ENCODE assay signal across 25 cellular contexts in genomic region chrX:142149919-142150318, GRCh38. TPM values are rescaled to one million over a fixed set of nuclear protein-coding genes. Genes with fewer than 3 reads are reported as not detected.
DNase-seq lines count a peak whose midpoint lies in the region; TF ChIP-seq lines count a peak whose summit lies in the region.
"Had no signal": no experiment of that assay in that cellular context is flagged by ENCODE, and none has a peak within 500 bp of the region (broad histone marks: within the 10 kb centered on the region; RNA-seq: fewer than 3 reads in every experiment).

No MANE protein-coding gene starts in this region.

- CTCF ChIA-PET in HEK293 (lab: Yijun Ruan, JAX) = no interaction called here

- no peak overlapping the region for H3K4me3 ChIP-seq in HEK293 (ENCODE audit: low read depth, low read length)
- H3K4me3 ChIP-seq: BLaER1 had no signal

- no peak overlapping the region for H3K27ac ChIP-seq in HEK293 (ENCODE audit: extremely low read depth, low read depth, low read length)
- H3K27ac ChIP-seq: BLaER1 had no signal

- H3K4me1 ChIP-seq in HEK293 (ENCODE audit: control insufficient read depth, insufficient read depth, low read length) = no peaks in the 10 kb centered on the region
- H3K4me1 ChIP-seq: BE2C, BLaER1 had no signal

- H3K4me3 Mint-ChIP-seq in nephron progenitor cell = peak overlapping the region; percentile 17
- H3K4me3 Mint-ChIP-seq: CD14-positive monocyte; CD4-positive, alpha-beta memory T cell; CD4-positive, CD25-positive, alpha-beta regulatory T cell; CD8-positive, alpha-beta memory T cell had no signal

- peaks cover 11% of the 10 kb centered on the region for H3K4me1 Mint-ChIP-seq in nephron progenitor cell
- H3K4me1 Mint-ChIP-seq: CD14-positive monocyte; CD4-positive, alpha-beta memory T cell; CD4-positive, CD25-positive, alpha-beta regulatory T cell; CD8-positive, alpha-beta memory T cell had no signal

- peak; percentile 5 for DNase-seq in M059J (ENCODE audit: low read depth)
- peak; percentile 18 for DNase-seq in nephron progenitor cell
- DNase-seq in NCI-H446 (lab: John Stamatoyannopoulos, UW) = no peak
- DNase-seq in activated CD4-positive, alpha-beta T cell treated with anti-CD3 and anti-CD28 coated beads, Interleukin-2, amount 50 U/mL, for 48 hours = no peak
- DNase-seq in UCSD-AML1 (lab: John Stamatoyannopoulos, UW; ENCODE audit: unreplicated experiment) = no peak
- DNase-seq in NCI-H2029 treated with DMSO at 0.1 percent for 48 hours (lab: John Stamatoyannopoulos, UW) = no peak
- DNase-seq: 8988T; ACHN; BE2C; C1 segment of cervical spinal cord; CD4-positive, alpha-beta memory T cell; CD4-positive, CD25-positive, alpha-beta regulatory T cell; CD8-positive, alpha-beta memory T cell; COR-L47; DMS 273 treated with DMSO at 0.1 percent for 48 hours; DMS153; DMS53; DMS79; DND-41; EL; GF-D8 had no signal

- TF ChIP-seq CTCF in HEK293 (tag by site-specific recombination; IDR thresholded peaks at IDR 0.05) (no peak), nephron progenitor cell (IDR thresholded peaks at IDR 0.05) (no peak)

- H3K9me3 ChIP-seq in HEK293 (ENCODE audit: control insufficient read depth, insufficient read depth, low read depth, low read length) = no peaks in the 10 kb centered on the region
- H3K9me3 ChIP-seq: BE2C, BLaER1 had no signal

- H3K36me3 Mint-ChIP-seq in nephron progenitor cell (ENCODE audit: low read depth) = no peaks in the 10 kb centered on the region
- H3K36me3 Mint-ChIP-seq: CD14-positive monocyte; CD4-positive, alpha-beta memory T cell; CD4-positive, CD25-positive, alpha-beta regulatory T cell; CD8-positive, alpha-beta memory T cell had no signal

- H3K27ac Mint-ChIP-seq in nephron progenitor cell = no peak overlapping the region
- H3K27ac Mint-ChIP-seq: CD14-positive monocyte; CD4-positive, alpha-beta memory T cell; CD4-positive, CD25-positive, alpha-beta regulatory T cell; CD8-positive, alpha-beta memory T cell had no signal

- peaks cover 33% of the 10 kb centered on the region for H3K27me3 Mint-ChIP-seq in nephron progenitor cell (ENCODE audit: low read depth, poor library complexity)
- H3K27me3 Mint-ChIP-seq: CD4-positive, alpha-beta memory T cell; CD4-positive, CD25-positive, alpha-beta regulatory T cell; CD8-positive, alpha-beta memory T cell had no signal

- peaks cover 50% of the 10 kb centered on the region for H3K9me3 Mint-ChIP-seq in nephron progenitor cell

- H3K36me3 ChIP-seq in HEK293 (ENCODE audit: control insufficient read depth in 2 of 2, insufficient read depth in 1 of 2, low read length in 2 of 2) = no peaks in the 10 kb centered on the region
- H3K36me3 ChIP-seq: BE2C, BLaER1 had no signal

- POLR2A ChIA-PET in HEK293 (lab: Yijun Ruan, JAX) = no interaction called here

TF ChIP-seq in HEK293, 187 proteins besides CTCF, POLR2A, EP300 and RAD21 (continues in another document):
- no peak for TF ChIP-seq ZNF214 (tag by site-specific recombination; IDR thresholded peaks at IDR 0.05; ENCODE audit: borderline replicate concordance)
- no peak for TF ChIP-seq ZNF133 (tag by site-specific recombination; IDR thresholded peaks at IDR 0.05)
- no peak for TF ChIP-seq ZNF521 (tag by site-specific recombination; IDR thresholded peaks at IDR 0.05)
- no peak for TF ChIP-seq ZNF677 (tag by site-specific recombination; IDR thresholded peaks at IDR 0.05)
- no peak for TF ChIP-seq BCL11A (tag by site-specific recombination; IDR thresholded peaks at IDR 0.05; ENCODE audit: low read depth)
- TF ChIP-seq ZNF416 (tag by site-specific recombination; IDR thresholded peaks at IDR 0.05) = no peak
- no peak for TF ChIP-seq ZBTB49 (tag by site-specific recombination; IDR thresholded peaks at IDR 0.05; ENCODE audit: low read depth)
- TF ChIP-seq, protein P1, sequence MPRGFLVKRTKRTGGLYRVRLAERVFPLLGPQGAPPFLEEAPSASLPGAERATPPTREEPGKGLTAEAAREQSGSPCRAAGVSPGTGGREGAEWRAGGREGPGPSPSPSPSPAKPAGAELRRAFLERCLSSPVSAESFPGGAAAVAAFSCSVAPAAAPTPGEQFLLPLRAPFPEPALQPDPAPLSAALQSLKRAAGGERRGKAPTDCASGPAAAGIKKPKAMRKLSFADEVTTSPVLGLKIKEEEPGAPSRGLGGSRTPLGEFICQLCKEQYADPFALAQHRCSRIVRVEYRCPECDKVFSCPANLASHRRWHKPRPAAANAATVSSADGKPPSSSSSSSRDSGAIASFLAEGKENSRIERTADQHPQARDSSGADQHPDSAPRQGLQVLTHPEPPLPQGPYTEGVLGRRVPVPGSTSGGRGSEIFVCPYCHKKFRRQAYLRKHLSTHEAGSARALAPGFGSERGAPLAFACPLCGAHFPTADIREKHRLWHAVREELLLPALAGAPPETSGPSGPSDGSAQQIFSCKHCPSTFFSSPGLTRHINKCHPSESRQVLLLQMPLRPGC (tag by site-specific recombination; IDR thresholded peaks at IDR 0.05) = no peak
- no peak for TF ChIP-seq SCRT2 (tag by site-specific recombination; IDR thresholded peaks at IDR 0.05)
- no peak for TF ChIP-seq PRDM4 (tag by site-specific recombination; IDR thresholded peaks at IDR 0.05)
- 0 out of 2 replicates have a peak, but pooled peaks have one; percentile 9 for TF ChIP-seq ZFHX2 (tag by site-specific recombination; conservative IDR thresholded peaks at IDR 0.05)
- TF ChIP-seq, protein P2, sequence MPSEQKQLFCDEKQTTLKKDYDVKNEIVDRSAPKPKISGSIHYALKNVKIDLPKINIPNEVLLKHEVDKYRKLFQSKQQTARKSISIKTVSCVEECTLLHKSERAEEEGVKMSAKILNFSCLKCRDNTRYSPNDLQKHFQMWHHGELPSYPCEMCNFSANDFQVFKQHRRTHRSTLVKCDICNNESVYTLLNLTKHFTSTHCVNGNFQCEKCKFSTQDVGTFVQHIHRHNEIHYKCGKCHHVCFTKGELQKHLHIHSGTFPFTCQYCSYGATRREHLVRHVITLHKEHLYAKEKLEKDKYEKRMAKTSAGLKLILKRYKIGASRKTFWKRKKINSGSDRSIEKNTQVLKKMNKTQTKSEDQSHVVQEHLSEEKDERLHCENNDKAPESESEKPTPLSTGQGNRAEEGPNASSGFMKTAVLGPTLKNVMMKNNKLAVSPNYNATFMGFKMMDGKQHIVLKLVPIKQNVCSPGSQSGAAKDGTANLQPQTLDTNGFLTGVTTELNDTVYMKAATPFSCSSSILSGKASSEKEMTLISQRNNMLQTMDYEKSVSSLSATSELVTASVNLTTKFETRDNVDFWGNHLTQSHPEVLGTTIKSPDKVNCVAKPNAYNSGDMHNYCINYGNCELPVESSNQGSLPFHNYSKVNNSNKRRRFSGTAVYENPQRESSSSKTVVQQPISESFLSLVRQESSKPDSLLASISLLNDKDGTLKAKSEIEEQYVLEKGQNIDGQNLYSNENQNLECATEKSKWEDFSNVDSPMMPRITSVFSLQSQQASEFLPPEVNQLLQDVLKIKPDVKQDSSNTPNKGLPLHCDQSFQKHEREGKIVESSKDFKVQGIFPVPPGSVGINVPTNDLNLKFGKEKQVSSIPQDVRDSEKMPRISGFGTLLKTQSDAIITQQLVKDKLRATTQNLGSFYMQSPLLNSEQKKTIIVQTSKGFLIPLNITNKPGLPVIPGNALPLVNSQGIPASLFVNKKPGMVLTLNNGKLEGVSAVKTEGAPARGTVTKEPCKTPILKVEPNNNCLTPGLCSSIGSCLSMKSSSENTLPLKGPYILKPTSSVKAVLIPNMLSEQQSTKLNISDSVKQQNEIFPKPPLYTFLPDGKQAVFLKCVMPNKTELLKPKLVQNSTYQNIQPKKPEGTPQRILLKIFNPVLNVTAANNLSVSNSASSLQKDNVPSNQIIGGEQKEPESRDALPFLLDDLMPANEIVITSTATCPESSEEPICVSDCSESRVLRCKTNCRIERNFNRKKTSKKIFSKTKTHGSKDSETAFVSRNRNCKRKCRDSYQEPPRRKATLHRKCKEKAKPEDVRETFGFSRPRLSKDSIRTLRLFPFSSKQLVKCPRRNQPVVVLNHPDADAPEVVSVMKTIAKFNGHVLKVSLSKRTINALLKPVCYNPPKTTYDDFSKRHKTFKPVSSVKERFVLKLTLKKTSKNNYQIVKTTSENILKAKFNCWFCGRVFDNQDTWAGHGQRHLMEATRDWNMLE (tag by site-specific recombination; conservative IDR thresholded peaks at IDR 0.05; ENCODE audit: low read depth) = no peak

RNA-seq across cellular contexts. Expression of gene MAGEC2, which starts 55.2 kb away (rescaled TPM):
- total RNA-seq in M059J (2014; rRNA removed; shearing (Covaris generic)) = 70.6 and 77.9 TPM in 2 replicates
- total RNA-seq: A673; CD4-positive, alpha-beta memory T cell; CD4-positive, CD25-positive, alpha-beta regulatory T cell; CD8-positive, alpha-beta memory T cell had no signal

Comparison
In these comparisons a context has a peak if more than half of its experiments do, and no peak if none do; other contexts are left out.
1. DNase-seq: peak in M059J (single experiment) and nephron progenitor cell (single experiment); none in NCI-H446 (0 of 2), activated CD4-positive, alpha-beta T cell treated with anti-CD3 and anti-CD28 coated beads, Interleukin-2, amount 50 U/mL, for 48 hours (0 of 2), UCSD-AML1 (single experiment) and NCI-H2029 treated with DMSO at 0.1 percent for 48 hours (single experiment).